ENCODE assay signal across 1 cellular context in the genomic region with DNA sequence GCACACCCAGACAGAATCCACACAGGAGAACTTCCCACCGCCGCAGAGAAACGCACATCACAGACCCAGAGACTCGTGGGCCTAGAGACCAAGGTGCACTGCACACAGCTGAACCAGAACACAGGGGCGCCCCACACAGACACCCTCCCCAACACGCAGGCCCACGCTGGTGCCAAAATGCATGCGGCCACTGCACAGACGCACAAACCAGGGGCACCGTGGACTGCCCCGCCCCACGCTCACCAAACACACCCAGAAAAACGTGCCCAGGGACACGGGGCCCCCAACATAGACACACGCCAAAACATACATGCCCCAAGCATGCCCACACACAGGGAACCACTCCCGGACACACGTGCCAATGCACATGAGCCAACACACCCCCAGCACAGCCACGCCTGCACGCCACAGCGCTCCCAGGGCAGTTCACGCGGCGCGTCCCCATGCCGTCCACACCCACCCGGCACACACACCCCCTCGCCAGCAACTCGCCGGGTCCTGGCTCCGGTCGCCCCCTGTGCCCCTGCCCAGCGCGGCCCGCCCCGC.
TF ChIP-seq lines count a peak whose summit lies in the region.

No MANE protein-coding gene starts in this region.

TF ChIP-seq in HepG2, 621 proteins besides CTCF, POLR2A, EP300 and RAD21:
- no peak for TF ChIP-seq SKI (IDR thresholded peaks at IDR 0.05; ENCODE audit: partially characterized antibody)
- TF ChIP-seq NBN (conservative IDR thresholded peaks at IDR 0.05): no peak
- no peak for TF ChIP-seq REPIN1 (CRISPR knock-in tag; IDR thresholded peaks at IDR 0.05; ENCODE audit: borderline replicate concordance, low read depth)
- TF ChIP-seq ZNF781 (CRISPR knock-in tag; IDR thresholded peaks at IDR 0.05; ENCODE audit: borderline replicate concordance, not compliant biosample characterization): no peak
